In genomic region chr7:42792841-42793240, GRCh38 we compare ENCODE assay signal across 23 cellular contexts.
"Had no signal": no experiment of that assay in that cellular context is flagged by ENCODE, and none has a peak within 500 bp of the region (broad histone marks: within the 10 kb centered on the region; RNA-seq: fewer than 3 reads in every experiment).

No MANE protein-coding gene starts in this region.

- H3K4me3 ChIP-seq: dorsolateral prefrontal cortex, esophagus squamous epithelium, lung, sigmoid colon, skin epidermis, suprapubic skin, thyroid gland, upper lobe of right lung, vagina had no signal

- H3K27ac ChIP-seq: dorsolateral prefrontal cortex, neutrophil, suprapubic skin, thyroid gland, upper lobe of right lung, vagina had no signal

- H3K4me1 ChIP-seq: suprapubic skin, thyroid gland, upper lobe of right lung, vagina had no signal

- H3K9me3 ChIP-seq: esophagus squamous epithelium, neutrophil, sigmoid colon, suprapubic skin, thyroid gland, upper lobe of right lung, vagina had no signal

- DNase-seq: cortex of kidney; dorsolateral prefrontal cortex; effector CD8-positive, alpha-beta T cell; esophagus squamous epithelium; foreskin fibroblast; immature natural killer cell; left cardiac atrium; left ventricle myocardium superior; mesenchymal stem cell; naive thymus-derived CD4-positive, alpha-beta T cell; nephron progenitor cell; sigmoid colon; stimulated activated CD4-positive, alpha-beta T cell treated with anti-CD3 and anti-CD28 coated beads, Interleukin-4, amount 100 ng/mL, for 1 hour; stimulated activated CD8-positive, alpha-beta memory T cell treated with anti-CD3 and anti-CD28 coated beads, Interleukin-4, amount 100 ng/mL, for 48 hours; stimulated activated naive CD8-positive, alpha-beta T cell treated with anti-CD3 and anti-CD28 coated beads, Interleukin-15, Interleukin-2, amounts not matched to agents 100 U/mL and 50 U/mL, for 24 hours; thyroid gland; upper lobe of right lung had no signal

- H3K4me1 Mint-ChIP-seq: immature natural killer cell; naive thymus-derived CD4-positive, alpha-beta T cell; nephron progenitor cell; stimulated activated effector memory CD8-positive, alpha-beta T cell treated with anti-CD3 and anti-CD28 coated beads, Interleukin-12 subunit alpha, Interleukin-12 subunit beta, amount 100 ng/mL, for 72 hours had no signal

- ATAC-seq: left cardiac atrium; left ventricle myocardium superior; naive thymus-derived CD4-positive, alpha-beta T cell; stimulated activated effector memory CD8-positive, alpha-beta T cell treated with anti-CD3 and anti-CD28 coated beads, Interleukin-12 subunit alpha, Interleukin-12 subunit beta, amount 100 ng/mL, for 72 hours; stimulated activated naive CD8-positive, alpha-beta T cell treated with anti-CD3 and anti-CD28 coated beads, Interleukin-15, Interleukin-2, amounts not matched to agents 100 U/mL and 50 U/mL, for 24 hours; upper lobe of right lung had no signal

- H3K36me3 Mint-ChIP-seq: immature natural killer cell; naive thymus-derived CD4-positive, alpha-beta T cell; stimulated activated effector memory CD8-positive, alpha-beta T cell treated with anti-CD3 and anti-CD28 coated beads, Interleukin-12 subunit alpha, Interleukin-12 subunit beta, amount 100 ng/mL, for 72 hours had no signal

- H3K27ac Mint-ChIP-seq: immature natural killer cell; naive thymus-derived CD4-positive, alpha-beta T cell; nephron progenitor cell; stimulated activated effector memory CD8-positive, alpha-beta T cell treated with anti-CD3 and anti-CD28 coated beads, Interleukin-12 subunit alpha, Interleukin-12 subunit beta, amount 100 ng/mL, for 72 hours had no signal

- H3K27me3 ChIP-seq: esophagus squamous epithelium, neutrophil, sigmoid colon, suprapubic skin, thyroid gland, upper lobe of right lung, vagina had no signal

- H3K36me3 ChIP-seq: esophagus squamous epithelium, neutrophil, sigmoid colon, suprapubic skin, thyroid gland, upper lobe of right lung, vagina had no signal

- H3K4me3 Mint-ChIP-seq: immature natural killer cell; naive thymus-derived CD4-positive, alpha-beta T cell; nephron progenitor cell; stimulated activated effector memory CD8-positive, alpha-beta T cell treated with anti-CD3 and anti-CD28 coated beads, Interleukin-12 subunit alpha, Interleukin-12 subunit beta, amount 100 ng/mL, for 72 hours had no signal
